ENCODE assay signal across 1 cellular context in the genomic region with DNA sequence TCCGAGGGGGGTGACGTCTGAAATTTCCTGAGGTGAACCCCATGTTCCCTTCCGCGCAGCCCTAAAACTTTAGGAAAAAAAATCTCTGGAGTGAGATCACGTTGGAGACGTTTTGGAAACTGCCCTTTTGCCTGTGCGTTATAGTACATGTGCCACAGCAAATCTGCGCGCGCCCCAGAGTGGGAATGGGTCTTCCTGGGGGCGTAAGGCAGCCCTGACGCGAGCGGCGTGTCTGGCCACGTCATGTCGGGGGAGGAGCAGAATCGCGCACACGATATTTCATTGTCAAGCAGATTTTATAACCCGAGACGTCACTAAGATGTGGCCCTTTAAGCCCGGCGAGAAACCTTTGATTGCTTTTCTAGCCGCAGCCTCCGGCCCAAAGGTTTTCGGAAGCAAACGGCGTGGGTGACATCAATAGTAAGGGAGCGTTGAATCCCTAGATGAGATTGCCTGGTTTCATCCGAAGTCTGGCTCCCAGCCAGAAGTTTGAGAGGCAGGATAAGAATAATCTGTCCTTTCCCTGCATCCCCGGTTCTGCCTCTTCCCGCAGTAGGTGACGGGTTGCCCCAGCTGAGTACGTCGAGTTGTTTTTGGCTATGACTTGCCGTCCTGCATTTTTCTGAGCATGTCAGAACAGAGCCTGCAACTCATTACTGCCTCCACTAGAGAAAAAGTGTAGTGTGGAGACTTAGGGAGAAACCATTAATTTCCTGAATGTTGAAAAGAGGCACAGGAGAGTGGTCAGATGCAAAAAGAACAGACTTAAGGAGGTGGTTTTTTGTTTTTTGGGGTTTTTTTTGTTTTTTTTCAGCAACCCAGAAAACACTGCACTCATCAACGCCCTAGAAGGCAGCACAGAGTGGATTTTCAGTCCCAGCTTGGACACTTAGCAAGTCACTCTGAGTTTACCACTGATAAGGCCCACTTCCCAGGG.
TF ChIP-seq lines count a peak whose summit lies in the region.

No MANE protein-coding gene starts in this region.

TF ChIP-seq in K562, 482 proteins besides CTCF, POLR2A, EP300 and RAD21 (continued from another document and continues in another):
- peak; percentile 87 for TF ChIP-seq FOXM1 (IDR thresholded peaks at IDR 0.05; ENCODE audit: low read depth)
- no peak; the same call in 1 of the 2 replicates for TF ChIP-seq FOXM1 (CRISPR knock-in tag; IDR thresholded peaks at IDR 0.05; ENCODE audit: low read depth)
- no peak for TF ChIP-seq TCF15 (CRISPR knock-in tag; IDR thresholded peaks at IDR 0.05)
- TF ChIP-seq CHCHD3 (CRISPR knock-in tag; IDR thresholded peaks at IDR 0.05) = no peak
- no peak for TF ChIP-seq CREBBP (IDR thresholded peaks at IDR 0.05; ENCODE audit: low read depth, low read length)
- no peak for TF ChIP-seq ZNF699 (CRISPR knock-in tag; IDR thresholded peaks at IDR 0.05; ENCODE audit: insufficient replicate concordance)
- peak; percentile 79 for TF ChIP-seq ATF1 (CRISPR knock-in tag; IDR thresholded peaks at IDR 0.05)
- peak; percentile 99 for TF ChIP-seq ATF1 (tag; IDR thresholded peaks at IDR 0.05)
- TF ChIP-seq CBX2 (IDR thresholded peaks at IDR 0.05; ENCODE audit: insufficient read depth, low read length, poor library complexity, severe bottlenecking) = no peak
- no peak for TF ChIP-seq FOXJ2 (tag; IDR thresholded peaks at IDR 0.05)
- TF ChIP-seq ZNF174 (CRISPR knock-in tag; IDR thresholded peaks at IDR 0.05) = no peak
- TF ChIP-seq, protein P1, sequence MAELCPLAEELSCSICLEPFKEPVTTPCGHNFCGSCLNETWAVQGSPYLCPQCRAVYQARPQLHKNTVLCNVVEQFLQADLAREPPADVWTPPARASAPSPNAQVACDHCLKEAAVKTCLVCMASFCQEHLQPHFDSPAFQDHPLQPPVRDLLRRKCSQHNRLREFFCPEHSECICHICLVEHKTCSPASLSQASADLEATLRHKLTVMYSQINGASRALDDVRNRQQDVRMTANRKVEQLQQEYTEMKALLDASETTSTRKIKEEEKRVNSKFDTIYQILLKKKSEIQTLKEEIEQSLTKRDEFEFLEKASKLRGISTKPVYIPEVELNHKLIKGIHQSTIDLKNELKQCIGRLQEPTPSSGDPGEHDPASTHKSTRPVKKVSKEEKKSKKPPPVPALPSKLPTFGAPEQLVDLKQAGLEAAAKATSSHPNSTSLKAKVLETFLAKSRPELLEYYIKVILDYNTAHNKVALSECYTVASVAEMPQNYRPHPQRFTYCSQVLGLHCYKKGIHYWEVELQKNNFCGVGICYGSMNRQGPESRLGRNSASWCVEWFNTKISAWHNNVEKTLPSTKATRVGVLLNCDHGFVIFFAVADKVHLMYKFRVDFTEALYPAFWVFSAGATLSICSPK (IDR thresholded peaks at IDR 0.05; ENCODE audit: borderline replicate concordance) = no peak
- TF ChIP-seq BMI1 (IDR thresholded peaks at IDR 0.05; ENCODE audit: low read length) = no peak
- TF ChIP-seq, protein P2, sequence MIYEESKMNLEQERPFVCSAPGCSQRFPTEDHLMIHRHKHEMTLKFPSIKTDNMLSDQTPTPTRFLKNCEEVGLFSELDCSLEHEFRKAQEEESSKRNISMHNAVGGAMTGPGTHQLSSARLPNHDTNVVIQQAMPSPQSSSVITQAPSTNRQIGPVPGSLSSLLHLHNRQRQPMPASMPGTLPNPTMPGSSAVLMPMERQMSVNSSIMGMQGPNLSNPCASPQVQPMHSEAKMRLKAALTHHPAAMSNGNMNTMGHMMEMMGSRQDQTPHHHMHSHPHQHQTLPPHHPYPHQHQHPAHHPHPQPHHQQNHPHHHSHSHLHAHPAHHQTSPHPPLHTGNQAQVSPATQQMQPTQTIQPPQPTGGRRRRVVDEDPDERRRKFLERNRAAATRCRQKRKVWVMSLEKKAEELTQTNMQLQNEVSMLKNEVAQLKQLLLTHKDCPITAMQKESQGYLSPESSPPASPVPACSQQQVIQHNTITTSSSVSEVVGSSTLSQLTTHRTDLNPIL (CRISPR knock-in tag; IDR thresholded peaks at IDR 0.05) = no peak
- 0 out of 2 replicates have a peak, but pooled peaks have one; percentile 14 for TF ChIP-seq GTF2E2 (tag; IDR thresholded peaks at IDR 0.05)
- TF ChIP-seq SETDB1 (IDR thresholded peaks at IDR 0.05; ENCODE audit: low read length) = no peak
- no peak for TF ChIP-seq ZNF316 (IDR thresholded peaks at IDR 0.05)
- TF ChIP-seq NFATC3 (IDR thresholded peaks at IDR 0.05) = no peak
- no peak; the same call in 1 of the 2 replicates for TF ChIP-seq SRSF3 (IDR thresholded peaks at IDR 0.05; ENCODE audit: insufficient read depth, low read length)
- TF ChIP-seq BRD9 (IDR thresholded peaks at IDR 0.05; ENCODE audit: low read depth, partially characterized antibody) = no peak
- TF ChIP-seq ZBTB11 (CRISPR knock-in tag; IDR thresholded peaks at IDR 0.05) = no peak
- peak in 1 of 2 experiments; percentile 100; a peak in 2 of 4 replicates for TF ChIP-seq FOXK2 (conservative IDR thresholded peaks at IDR 0.05 in 1 of 2, IDR thresholded peaks at IDR 0.05 in 1 of 2; ENCODE audit: low read depth in 2 of 2)
- TF ChIP-seq SIN3B (IDR thresholded peaks at IDR 0.05; ENCODE audit: low read depth) = 0 out of 2 replicates have a peak, but pooled peaks have one; percentile 4
- TF ChIP-seq E2F8 (IDR thresholded peaks at IDR 0.05; ENCODE audit: low read depth, partially characterized antibody) = no peak
- peak; percentile 76 for TF ChIP-seq EP400 (IDR thresholded peaks at IDR 0.05)
- TF ChIP-seq, protein P3, sequence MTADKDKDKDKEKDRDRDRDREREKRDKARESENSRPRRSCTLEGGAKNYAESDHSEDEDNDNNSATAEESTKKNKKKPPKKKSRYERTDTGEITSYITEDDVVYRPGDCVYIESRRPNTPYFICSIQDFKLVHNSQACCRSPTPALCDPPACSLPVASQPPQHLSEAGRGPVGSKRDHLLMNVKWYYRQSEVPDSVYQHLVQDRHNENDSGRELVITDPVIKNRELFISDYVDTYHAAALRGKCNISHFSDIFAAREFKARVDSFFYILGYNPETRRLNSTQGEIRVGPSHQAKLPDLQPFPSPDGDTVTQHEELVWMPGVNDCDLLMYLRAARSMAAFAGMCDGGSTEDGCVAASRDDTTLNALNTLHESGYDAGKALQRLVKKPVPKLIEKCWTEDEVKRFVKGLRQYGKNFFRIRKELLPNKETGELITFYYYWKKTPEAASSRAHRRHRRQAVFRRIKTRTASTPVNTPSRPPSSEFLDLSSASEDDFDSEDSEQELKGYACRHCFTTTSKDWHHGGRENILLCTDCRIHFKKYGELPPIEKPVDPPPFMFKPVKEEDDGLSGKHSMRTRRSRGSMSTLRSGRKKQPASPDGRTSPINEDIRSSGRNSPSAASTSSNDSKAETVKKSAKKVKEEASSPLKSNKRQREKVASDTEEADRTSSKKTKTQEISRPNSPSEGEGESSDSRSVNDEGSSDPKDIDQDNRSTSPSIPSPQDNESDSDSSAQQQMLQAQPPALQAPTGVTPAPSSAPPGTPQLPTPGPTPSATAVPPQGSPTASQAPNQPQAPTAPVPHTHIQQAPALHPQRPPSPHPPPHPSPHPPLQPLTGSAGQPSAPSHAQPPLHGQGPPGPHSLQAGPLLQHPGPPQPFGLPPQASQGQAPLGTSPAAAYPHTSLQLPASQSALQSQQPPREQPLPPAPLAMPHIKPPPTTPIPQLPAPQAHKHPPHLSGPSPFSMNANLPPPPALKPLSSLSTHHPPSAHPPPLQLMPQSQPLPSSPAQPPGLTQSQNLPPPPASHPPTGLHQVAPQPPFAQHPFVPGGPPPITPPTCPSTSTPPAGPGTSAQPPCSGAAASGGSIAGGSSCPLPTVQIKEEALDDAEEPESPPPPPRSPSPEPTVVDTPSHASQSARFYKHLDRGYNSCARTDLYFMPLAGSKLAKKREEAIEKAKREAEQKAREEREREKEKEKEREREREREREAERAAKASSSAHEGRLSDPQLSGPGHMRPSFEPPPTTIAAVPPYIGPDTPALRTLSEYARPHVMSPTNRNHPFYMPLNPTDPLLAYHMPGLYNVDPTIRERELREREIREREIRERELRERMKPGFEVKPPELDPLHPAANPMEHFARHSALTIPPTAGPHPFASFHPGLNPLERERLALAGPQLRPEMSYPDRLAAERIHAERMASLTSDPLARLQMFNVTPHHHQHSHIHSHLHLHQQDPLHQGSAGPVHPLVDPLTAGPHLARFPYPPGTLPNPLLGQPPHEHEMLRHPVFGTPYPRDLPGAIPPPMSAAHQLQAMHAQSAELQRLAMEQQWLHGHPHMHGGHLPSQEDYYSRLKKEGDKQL (CRISPR knock-in tag; IDR thresholded peaks at IDR 0.05; ENCODE audit: borderline replicate concordance) = no peak
- 0 out of 2 replicates have a peak, but pooled peaks have one; percentile 12 for TF ChIP-seq PHB2 (IDR thresholded peaks at IDR 0.05; ENCODE audit: low read depth)
- peak; percentile 99 for TF ChIP-seq NFIC (IDR thresholded peaks at IDR 0.05)
- no peak for TF ChIP-seq MXI1 (IDR thresholded peaks at IDR 0.05; ENCODE audit: low read depth, low read length)
- no peak for TF ChIP-seq ZNF212 (CRISPR knock-in tag; IDR thresholded peaks at IDR 0.05)
- no peak for TF ChIP-seq DDX20 (tag; IDR thresholded peaks at IDR 0.05; ENCODE audit: low read depth)
- no peak for TF ChIP-seq TCFL5 (CRISPR knock-in tag; conservative IDR thresholded peaks at IDR 0.05)
- TF ChIP-seq RFX1 (IDR thresholded peaks at IDR 0.05) = no peak
- TF ChIP-seq NELFE (IDR thresholded peaks at IDR 0.05; ENCODE audit: insufficient read depth, insufficient read length) = no peak
- TF ChIP-seq ZNF75A (CRISPR knock-in tag; IDR thresholded peaks at IDR 0.05) = 0 out of 2 replicates have a peak, but pooled peaks have one; percentile 7
- no peak for TF ChIP-seq ZNF76 (CRISPR knock-in tag; IDR thresholded peaks at IDR 0.05; ENCODE audit: borderline replicate concordance)
- no peak for TF ChIP-seq TAF7 (tag; IDR thresholded peaks at IDR 0.05)
- no peak for TF ChIP-seq ZBTB43 (CRISPR knock-in tag; IDR thresholded peaks at IDR 0.05)
- no peak for TF ChIP-seq JUN (IDR thresholded peaks at IDR 0.05; ENCODE audit: borderline replicate concordance, low read depth, low read length)
- no peak for TF ChIP-seq JUN (CRISPR knock-in tag; IDR thresholded peaks at IDR 0.05; ENCODE audit: borderline replicate concordance)
- TF ChIP-seq, protein P4, sequence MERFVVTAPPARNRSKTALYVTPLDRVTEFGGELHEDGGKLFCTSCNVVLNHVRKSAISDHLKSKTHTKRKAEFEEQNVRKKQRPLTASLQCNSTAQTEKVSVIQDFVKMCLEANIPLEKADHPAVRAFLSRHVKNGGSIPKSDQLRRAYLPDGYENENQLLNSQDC (CRISPR knock-in tag; IDR thresholded peaks at IDR 0.05) = no peak
- peak; percentile 70 for TF ChIP-seq CBFA2T3 (IDR thresholded peaks at IDR 0.05)
- no peak for TF ChIP-seq CAMTA2 (CRISPR knock-in tag; conservative IDR thresholded peaks at IDR 0.05)
- TF ChIP-seq MCM2 (IDR thresholded peaks at IDR 0.05; ENCODE audit: low read depth) = no peak
